14 cellular contexts compared by ENCODE assay signal in the genomic region with DNA sequence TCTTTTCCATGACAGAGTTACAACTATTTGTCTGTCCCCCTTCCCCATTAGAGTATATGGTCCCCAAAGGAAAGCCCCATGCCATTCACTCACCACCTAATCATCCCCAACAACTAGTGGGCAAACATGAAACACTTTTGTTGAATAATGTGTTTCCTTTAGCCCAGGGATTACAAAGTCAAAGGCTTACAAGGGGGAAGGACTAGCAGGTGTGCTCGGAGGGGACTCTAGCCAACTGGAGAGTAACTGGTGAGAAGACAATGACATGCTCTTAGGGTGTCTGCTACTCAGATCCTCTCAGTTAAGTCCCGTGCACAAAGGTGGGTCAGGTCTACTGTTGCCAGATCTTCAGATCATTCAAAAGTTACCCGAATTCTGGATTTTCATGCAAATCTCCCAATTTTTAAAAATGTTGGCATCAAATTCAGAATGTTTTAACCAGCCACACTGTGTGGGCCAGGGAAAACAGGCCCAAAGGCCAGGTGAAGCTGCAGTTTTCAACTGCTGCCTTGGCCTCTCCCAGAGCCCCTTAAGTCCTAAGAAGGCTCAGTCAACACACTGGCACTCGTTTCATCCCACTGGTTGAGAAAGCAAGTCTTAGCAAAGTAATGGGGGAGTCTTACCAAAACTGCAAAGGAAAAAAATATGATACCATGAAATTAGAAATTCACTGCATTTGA. TPM values are rescaled to one million over a fixed set of nuclear protein-coding genes. Genes with fewer than 3 reads are reported as not detected.
DNase-seq lines count a peak whose midpoint lies in the region; ATAC-seq and TF ChIP-seq lines count a peak whose summit lies in the region.
"Had no signal": no experiment of that assay in that cellular context is flagged by ENCODE, and none has a peak within 500 bp of the region (broad histone marks: within the 10 kb centered on the region; RNA-seq: fewer than 3 reads in every experiment).

No MANE protein-coding gene starts in this region.

- no peaks in the 10 kb centered on the region for H3K9me3 ChIP-seq in CD4-positive, alpha-beta memory T cell (ENCODE audit: control insufficient read depth in 1 of 2, low read length in 2 of 2)
- H3K9me3 ChIP-seq: HAP-1, sigmoid colon, stomach had no signal

- H3K27me3 ChIP-seq in CD4-positive, alpha-beta memory T cell (ENCODE audit: insufficient read depth, low read length): no peaks in the 10 kb centered on the region
- H3K27me3 ChIP-seq: sigmoid colon, stomach had no signal

- H3K9me3 Mint-ChIP-seq in CD4-positive, alpha-beta memory T cell: no peaks in the 10 kb centered on the region
- no peaks in the 10 kb centered on the region for H3K9me3 Mint-ChIP-seq in activated B cell treated with CpG ODN at 0.5 μM for 24 hours
- H3K9me3 Mint-ChIP-seq: neural crest cell; T-helper 2 cell treated with Interferon-gamma antibody and Interleukin-4, amounts not matched to agents 5 μg/mL and 100 μg/mL, for 36 hours had no signal

- CTCF ChIA-PET in CD4-positive, alpha-beta memory T cell (lab: Charles Lee; ENCODE audit: partially characterized antibody): interaction anchor here (0.9 to 4.3 kb wide), 4 partner anchors 10 to 95 kb away, joined by 3 to 42 read pairs (median 11); no protein-coding TSS in a partner anchor
- CTCF ChIA-PET in activated B cell treated with CpG ODN at 0.5 μM for 24 hours (lab: Charles Lee): interaction anchor here (0.7 kb wide), 1 partner anchor 10 kb away, joined by 3 read pairs; no protein-coding TSS in a partner anchor

- no peak for TF ChIP-seq CTCF in C4-2B (conservative IDR thresholded peaks at IDR 0.05)
- no peak for TF ChIP-seq CTCF in activated B cell treated with CpG ODN at 0.5 μM for 24 hours (IDR thresholded peaks at IDR 0.05)

- H3K4me1 Mint-ChIP-seq in CD4-positive, alpha-beta memory T cell: peaks cover 18 to 21% (median 19%) of the 10 kb centered on the region in 4 donors
- H3K4me1 Mint-ChIP-seq in activated B cell treated with CpG ODN at 0.5 μM for 24 hours: peaks cover 7% of the 10 kb centered on the region
- H3K4me1 Mint-ChIP-seq: neural crest cell had no signal

- peaks cover 15% of the 10 kb centered on the region for H3K4me1 ChIP-seq in CD4-positive, alpha-beta memory T cell (ENCODE audit: insufficient read depth, low read length)
- H3K4me1 ChIP-seq: sigmoid colon had no signal

- H3K4me3 ChIP-seq in CD4-positive, alpha-beta memory T cell (ENCODE audit: low read length in 2 of 2): no peak overlapping the region
- H3K4me3 ChIP-seq: HAP-1, sigmoid colon, stomach had no signal

- no peak for DNase-seq in CD4-positive, alpha-beta memory T cell
- no peak for DNase-seq in activated B cell treated with CpG ODN at 0.5 μM for 24 hours
- no peak for DNase-seq in left colon
- no peak for DNase-seq in NCI-H2171 (lab: John Stamatoyannopoulos, UW)
- DNase-seq in iPS-NIHi11 (ENCODE audit: low spot score): no peak
- no peak for DNase-seq in 8988T
- DNase-seq: GF-D8, NCI-H748 treated with DMSO at 0.1 percent for 48 hours, sigmoid colon, stomach had no signal

- H3K36me3 Mint-ChIP-seq in CD4-positive, alpha-beta memory T cell: peaks cover 21 to 58% of the 10 kb centered on the region in 2 donors
- peaks cover 75% of the 10 kb centered on the region for H3K36me3 Mint-ChIP-seq in activated B cell treated with CpG ODN at 0.5 μM for 24 hours (ENCODE audit: low read depth)

- intact Hi-C loops in CD4-positive, alpha-beta memory T cell (cut with micrococcal nuclease): no loop called here
- intact Hi-C loops in activated B cell treated with CpG ODN at 0.5 μM for 24 hours (cut with micrococcal nuclease) (no loop called here), left colon (cut with DNase I, micrococcal nuclease) (no loop called here)

- peaks cover 22% of the 10 kb centered on the region for H3K36me3 ChIP-seq in CD4-positive, alpha-beta memory T cell (ENCODE audit: insufficient read depth, low read length)

- POLR2A ChIA-PET in CD4-positive, alpha-beta memory T cell (lab: Charles Lee; ENCODE audit: partially characterized antibody): interaction anchor here (0.6 kb wide), 1 partner anchor 127 kb away, joined by 4 read pairs; no protein-coding TSS in a partner anchor
- POLR2A ChIA-PET in activated B cell treated with CpG ODN at 0.5 μM for 24 hours (lab: Charles Lee): no interaction called here

- ATAC-seq in activated B cell treated with CpG ODN at 0.5 μM for 24 hours (ENCODE audit: low read depth) (no peak), left colon (peak; percentile 14)

- peak overlapping the region; percentile 22 to 67 (median 52) for H3K27ac Mint-ChIP-seq in CD4-positive, alpha-beta memory T cell
- H3K27ac Mint-ChIP-seq in activated B cell treated with CpG ODN at 0.5 μM for 24 hours: peak overlapping the region; percentile 26
- H3K27ac Mint-ChIP-seq: T-helper 2 cell treated with Interferon-gamma antibody and Interleukin-4, amounts not matched to agents 5 μg/mL and 100 μg/mL, for 36 hours had no signal

- H3K27me3 Mint-ChIP-seq in CD4-positive, alpha-beta memory T cell: no peaks in the 10 kb centered on the region
- no peaks in the 10 kb centered on the region for H3K27me3 Mint-ChIP-seq in activated B cell treated with CpG ODN at 0.5 μM for 24 hours

- no peak overlapping the region for H3K4me3 Mint-ChIP-seq in CD4-positive, alpha-beta memory T cell
- H3K4me3 Mint-ChIP-seq in activated B cell treated with CpG ODN at 0.5 μM for 24 hours: no peak overlapping the region
- H3K4me3 Mint-ChIP-seq: neural crest cell; T-helper 2 cell treated with Interferon-gamma antibody and Interleukin-4, amounts not matched to agents 5 μg/mL and 100 μg/mL, for 36 hours had no signal

- peak overlapping the region; percentile 44 for H3K27ac ChIP-seq in C4-2B
- H3K27ac ChIP-seq in CD4-positive, alpha-beta memory T cell (ENCODE audit: low read depth, low read length): no peak overlapping the region
- H3K27ac ChIP-seq: sigmoid colon had no signal

RNA-seq across cellular contexts. Expression of gene NUDT4, which starts 29.7 kb away (rescaled TPM):
- total RNA-seq in CD4-positive, alpha-beta memory T cell: 10 to 100 TPM; 41.8 to 45.2 TPM
- 10 to 100 TPM; 39.3 to 49.6 TPM for polyA plus RNA-seq in CD4-positive, alpha-beta memory T cell
- total RNA-seq in activated B cell treated with CpG ODN at 0.5 μM for 24 hours (47.3 and 48.8 TPM in 2 replicates), left colon (100 to 1,000 TPM; 103 to 124 TPM)

RNA-seq across cellular contexts. Expression of gene UBE2N, which starts 34.3 kb away (rescaled TPM):
- total RNA-seq in CD4-positive, alpha-beta memory T cell: 10 to 100 TPM; 71.2 to 72.8 TPM
- polyA plus RNA-seq in CD4-positive, alpha-beta memory T cell: 100 to 1,000 TPM; 199 to 227 TPM
- 152 and 163 TPM in 2 replicates for total RNA-seq in activated B cell treated with CpG ODN at 0.5 μM for 24 hours
- 10 to 100 TPM; 73.1 to 83.5 TPM for total RNA-seq in left colon

RNA-seq across cellular contexts. Expression of gene MRPL42, which starts 59.9 kb away (rescaled TPM):
- total RNA-seq in CD4-positive, alpha-beta memory T cell: 10 to 100 TPM; 40.1 to 43.2 TPM
- polyA plus RNA-seq in CD4-positive, alpha-beta memory T cell: 10 to 100 TPM; 75.7 to 92.8 TPM
- total RNA-seq in activated B cell treated with CpG ODN at 0.5 μM for 24 hours: 40.9 and 44.6 TPM in 2 replicates
- total RNA-seq in left colon: 10 to 100 TPM; 58.2 to 65.1 TPM
